1 cellular context compared by ENCODE assay signal in the genomic region with DNA sequence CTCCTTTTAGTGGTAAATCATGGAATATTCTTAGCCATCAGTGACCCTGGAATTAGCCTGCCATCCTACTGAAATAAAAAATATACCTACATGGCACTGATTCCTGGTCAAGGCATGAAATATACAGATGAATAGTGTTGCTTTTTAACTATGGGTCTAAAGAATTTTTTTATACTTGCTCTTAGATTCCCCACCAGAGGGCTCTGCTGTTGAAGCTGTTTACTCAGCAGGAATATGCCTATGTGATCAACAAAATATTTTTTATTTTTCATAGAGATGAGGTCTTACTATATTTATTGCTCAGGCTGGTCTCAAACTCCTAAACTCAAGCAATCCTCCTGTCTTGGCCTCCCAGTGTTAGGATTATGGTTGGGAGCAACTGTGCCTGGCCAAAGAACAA.
TF ChIP-seq lines count a peak whose summit lies in the region.

No MANE protein-coding gene starts in this region.

TF ChIP-seq in K562, 482 proteins besides CTCF, POLR2A, EP300 and RAD21:
- TF ChIP-seq C11orf30 (IDR thresholded peaks at IDR 0.05; ENCODE audit: low read depth) (0 out of 2 replicates have a peak, but pooled peaks have one; percentile 4), ZC3H8 (IDR thresholded peaks at IDR 0.05) (no peak), ZNF133 (CRISPR knock-in tag; IDR thresholded peaks at IDR 0.05) (no peak), CHD1 (IDR thresholded peaks at IDR 0.05; ENCODE audit: low read length) (no peak)
- TF ChIP-seq, protein P1, sequence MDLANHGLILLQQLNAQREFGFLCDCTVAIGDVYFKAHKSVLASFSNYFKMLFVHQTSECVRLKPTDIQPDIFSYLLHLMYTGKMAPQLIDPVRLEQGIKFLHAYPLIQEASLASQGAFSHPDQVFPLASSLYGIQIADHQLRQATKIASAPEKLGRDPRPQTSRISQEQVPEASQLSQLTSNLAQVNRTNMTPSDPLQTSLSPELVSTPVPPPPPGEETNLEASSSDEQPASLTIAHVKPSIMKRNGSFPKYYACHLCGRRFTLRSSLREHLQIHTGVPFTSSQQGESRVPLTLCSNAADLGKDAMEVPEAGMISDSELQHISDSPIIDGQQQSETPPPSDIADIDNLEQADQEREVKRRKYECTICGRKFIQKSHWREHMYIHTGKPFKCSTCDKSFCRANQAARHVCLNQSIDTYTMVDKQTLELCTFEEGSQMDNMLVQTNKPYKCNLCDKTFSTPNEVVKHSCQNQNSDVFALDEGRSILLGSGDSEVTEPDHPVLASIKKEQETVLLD (IDR thresholded peaks at IDR 0.05), result no peak
